3 cellular contexts compared by ENCODE assay signal in the genomic region with DNA sequence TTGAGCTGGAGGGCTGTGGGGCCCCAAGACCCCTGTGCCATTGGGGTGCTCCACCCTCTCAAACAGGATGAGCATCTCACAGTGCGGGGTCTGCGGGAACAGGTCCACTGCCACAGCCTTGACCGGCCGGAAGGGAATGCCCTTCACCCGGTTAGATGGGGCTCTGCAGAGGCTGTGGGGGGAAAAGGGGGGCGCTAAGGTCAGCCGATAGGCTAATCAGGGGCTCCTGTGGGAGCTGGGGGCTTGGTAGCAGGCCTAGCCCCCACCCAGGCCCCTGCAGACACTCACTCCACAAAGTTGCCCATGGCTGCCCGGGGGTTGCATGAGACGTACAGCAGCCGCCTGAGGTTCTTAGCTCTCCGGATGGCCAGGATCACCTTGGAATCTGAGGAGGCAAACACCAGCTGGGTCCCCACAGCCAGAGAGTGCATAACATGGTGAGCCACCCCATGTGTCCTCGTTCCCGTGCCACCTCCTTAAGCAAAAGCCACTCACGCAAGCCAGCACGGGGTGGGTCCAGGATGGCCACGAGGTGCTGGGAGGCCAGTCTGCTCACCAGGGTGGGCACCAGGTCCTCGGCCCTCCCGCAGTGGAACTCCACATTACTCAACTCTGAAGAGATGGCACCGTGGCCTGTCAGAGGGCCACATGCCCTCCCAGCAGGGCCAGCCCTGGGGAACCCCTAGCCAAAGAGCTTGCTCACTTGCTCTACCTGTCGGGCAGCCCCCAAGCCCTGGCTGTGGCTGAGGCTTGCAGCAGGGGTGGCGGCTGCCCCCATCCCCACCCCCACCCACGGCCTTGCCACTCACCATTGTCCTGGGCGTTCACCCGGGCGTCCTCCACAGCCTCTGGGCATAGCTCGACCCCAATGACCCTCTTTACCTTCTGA.
A peak's percentile ranks its signal among the peaks of the same experiment; 100 is the strongest.
TF ChIP-seq lines count a peak whose summit lies in the region.

No MANE protein-coding gene starts in this region.

TF ChIP-seq in HEK293, 187 proteins besides CTCF, POLR2A, EP300 and RAD21:
- TF ChIP-seq ZNF658 (tag by site-specific recombination; IDR thresholded peaks at IDR 0.05): no peak
- TF ChIP-seq ZNF138 (tag by site-specific recombination; IDR thresholded peaks at IDR 0.05; ENCODE audit: borderline replicate concordance): no peak
- TF ChIP-seq ZNF175 (tag by site-specific recombination; IDR thresholded peaks at IDR 0.05): no peak
- TF ChIP-seq, protein P1, sequence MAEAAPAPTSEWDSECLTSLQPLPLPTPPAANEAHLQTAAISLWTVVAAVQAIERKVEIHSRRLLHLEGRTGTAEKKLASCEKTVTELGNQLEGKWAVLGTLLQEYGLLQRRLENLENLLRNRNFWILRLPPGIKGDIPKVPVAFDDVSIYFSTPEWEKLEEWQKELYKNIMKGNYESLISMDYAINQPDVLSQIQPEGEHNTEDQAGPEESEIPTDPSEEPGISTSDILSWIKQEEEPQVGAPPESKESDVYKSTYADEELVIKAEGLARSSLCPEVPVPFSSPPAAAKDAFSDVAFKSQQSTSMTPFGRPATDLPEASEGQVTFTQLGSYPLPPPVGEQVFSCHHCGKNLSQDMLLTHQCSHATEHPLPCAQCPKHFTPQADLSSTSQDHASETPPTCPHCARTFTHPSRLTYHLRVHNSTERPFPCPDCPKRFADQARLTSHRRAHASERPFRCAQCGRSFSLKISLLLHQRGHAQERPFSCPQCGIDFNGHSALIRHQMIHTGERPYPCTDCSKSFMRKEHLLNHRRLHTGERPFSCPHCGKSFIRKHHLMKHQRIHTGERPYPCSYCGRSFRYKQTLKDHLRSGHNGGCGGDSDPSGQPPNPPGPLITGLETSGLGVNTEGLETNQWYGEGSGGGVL (tag by site-specific recombination; IDR thresholded peaks at IDR 0.05): no peak
- 0 out of 2 replicates have a peak, but pooled peaks have one; percentile 30 for TF ChIP-seq GLIS2 (tag by site-specific recombination; IDR thresholded peaks at IDR 0.05)
- TF ChIP-seq BCL11B (tag by site-specific recombination; IDR thresholded peaks at IDR 0.05; ENCODE audit: low read depth): 0 out of 2 replicates have a peak, but pooled peaks have one; percentile 12
- TF ChIP-seq ZNF600 (tag by site-specific recombination; IDR thresholded peaks at IDR 0.05): peak; percentile 72

TF ChIP-seq in K562, 482 proteins besides CTCF, POLR2A, EP300 and RAD21 (continues in another document):
- no peak for TF ChIP-seq POLR2H (tag; IDR thresholded peaks at IDR 0.05; ENCODE audit: low read depth)
- TF ChIP-seq NCOA4 (IDR thresholded peaks at IDR 0.05; ENCODE audit: partially characterized antibody): no peak
- TF ChIP-seq HDAC3 (IDR thresholded peaks at IDR 0.05; ENCODE audit: borderline replicate concordance, partially characterized antibody): no peak
- TF ChIP-seq NEUROD1 (IDR thresholded peaks at IDR 0.05; ENCODE audit: borderline replicate concordance, low read depth, low read length, partially characterized antibody): no peak
- TF ChIP-seq, protein P2, sequence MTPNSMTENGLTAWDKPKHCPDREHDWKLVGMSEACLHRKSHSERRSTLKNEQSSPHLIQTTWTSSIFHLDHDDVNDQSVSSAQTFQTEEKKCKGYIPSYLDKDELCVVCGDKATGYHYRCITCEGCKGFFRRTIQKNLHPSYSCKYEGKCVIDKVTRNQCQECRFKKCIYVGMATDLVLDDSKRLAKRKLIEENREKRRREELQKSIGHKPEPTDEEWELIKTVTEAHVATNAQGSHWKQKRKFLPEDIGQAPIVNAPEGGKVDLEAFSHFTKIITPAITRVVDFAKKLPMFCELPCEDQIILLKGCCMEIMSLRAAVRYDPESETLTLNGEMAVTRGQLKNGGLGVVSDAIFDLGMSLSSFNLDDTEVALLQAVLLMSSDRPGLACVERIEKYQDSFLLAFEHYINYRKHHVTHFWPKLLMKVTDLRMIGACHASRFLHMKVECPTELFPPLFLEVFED (CRISPR knock-in tag; conservative IDR thresholded peaks at IDR 0.05): 0 out of 2 replicates have a peak, but pooled peaks have one; percentile 1
- no peak for TF ChIP-seq XRCC3 (IDR thresholded peaks at IDR 0.05)
- TF ChIP-seq, protein P3, sequence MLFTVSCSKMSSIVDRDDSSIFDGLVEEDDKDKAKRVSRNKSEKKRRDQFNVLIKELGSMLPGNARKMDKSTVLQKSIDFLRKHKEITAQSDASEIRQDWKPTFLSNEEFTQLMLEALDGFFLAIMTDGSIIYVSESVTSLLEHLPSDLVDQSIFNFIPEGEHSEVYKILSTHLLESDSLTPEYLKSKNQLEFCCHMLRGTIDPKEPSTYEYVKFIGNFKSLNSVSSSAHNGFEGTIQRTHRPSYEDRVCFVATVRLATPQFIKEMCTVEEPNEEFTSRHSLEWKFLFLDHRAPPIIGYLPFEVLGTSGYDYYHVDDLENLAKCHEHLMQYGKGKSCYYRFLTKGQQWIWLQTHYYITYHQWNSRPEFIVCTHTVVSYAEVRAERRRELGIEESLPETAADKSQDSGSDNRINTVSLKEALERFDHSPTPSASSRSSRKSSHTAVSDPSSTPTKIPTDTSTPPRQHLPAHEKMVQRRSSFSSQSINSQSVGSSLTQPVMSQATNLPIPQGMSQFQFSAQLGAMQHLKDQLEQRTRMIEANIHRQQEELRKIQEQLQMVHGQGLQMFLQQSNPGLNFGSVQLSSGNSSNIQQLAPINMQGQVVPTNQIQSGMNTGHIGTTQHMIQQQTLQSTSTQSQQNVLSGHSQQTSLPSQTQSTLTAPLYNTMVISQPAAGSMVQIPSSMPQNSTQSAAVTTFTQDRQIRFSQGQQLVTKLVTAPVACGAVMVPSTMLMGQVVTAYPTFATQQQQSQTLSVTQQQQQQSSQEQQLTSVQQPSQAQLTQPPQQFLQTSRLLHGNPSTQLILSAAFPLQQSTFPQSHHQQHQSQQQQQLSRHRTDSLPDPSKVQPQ (CRISPR knock-in tag; IDR thresholded peaks at IDR 0.05; ENCODE audit: borderline replicate concordance): no peak
- no peak for TF ChIP-seq FOS (IDR thresholded peaks at IDR 0.05; ENCODE audit: extremely low read depth, insufficient read length)
- TF ChIP-seq, protein P4, sequence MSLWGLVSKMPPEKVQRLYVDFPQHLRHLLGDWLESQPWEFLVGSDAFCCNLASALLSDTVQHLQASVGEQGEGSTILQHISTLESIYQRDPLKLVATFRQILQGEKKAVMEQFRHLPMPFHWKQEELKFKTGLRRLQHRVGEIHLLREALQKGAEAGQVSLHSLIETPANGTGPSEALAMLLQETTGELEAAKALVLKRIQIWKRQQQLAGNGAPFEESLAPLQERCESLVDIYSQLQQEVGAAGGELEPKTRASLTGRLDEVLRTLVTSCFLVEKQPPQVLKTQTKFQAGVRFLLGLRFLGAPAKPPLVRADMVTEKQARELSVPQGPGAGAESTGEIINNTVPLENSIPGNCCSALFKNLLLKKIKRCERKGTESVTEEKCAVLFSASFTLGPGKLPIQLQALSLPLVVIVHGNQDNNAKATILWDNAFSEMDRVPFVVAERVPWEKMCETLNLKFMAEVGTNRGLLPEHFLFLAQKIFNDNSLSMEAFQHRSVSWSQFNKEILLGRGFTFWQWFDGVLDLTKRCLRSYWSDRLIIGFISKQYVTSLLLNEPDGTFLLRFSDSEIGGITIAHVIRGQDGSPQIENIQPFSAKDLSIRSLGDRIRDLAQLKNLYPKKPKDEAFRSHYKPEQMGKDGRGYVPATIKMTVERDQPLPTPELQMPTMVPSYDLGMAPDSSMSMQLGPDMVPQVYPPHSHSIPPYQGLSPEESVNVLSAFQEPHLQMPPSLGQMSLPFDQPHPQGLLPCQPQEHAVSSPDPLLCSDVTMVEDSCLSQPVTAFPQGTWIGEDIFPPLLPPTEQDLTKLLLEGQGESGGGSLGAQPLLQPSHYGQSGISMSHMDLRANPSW (CRISPR knock-in tag; IDR thresholded peaks at IDR 0.05): peak; percentile 83; the same call in 1 of the 2 replicates
- no peak; the same call in 1 of the 2 replicates for TF ChIP-seq OTX1 (CRISPR knock-in tag; IDR thresholded peaks at IDR 0.05)
- TF ChIP-seq FOXM1 (IDR thresholded peaks at IDR 0.05; ENCODE audit: low read depth): no peak
- TF ChIP-seq FOXM1 (CRISPR knock-in tag; IDR thresholded peaks at IDR 0.05; ENCODE audit: low read depth): no peak
- 0 out of 2 replicates have a peak, but pooled peaks have one; percentile 0 for TF ChIP-seq ZNF324 (CRISPR knock-in tag; IDR thresholded peaks at IDR 0.05)
- peak; percentile 88; the same call in 1 of the 2 replicates for TF ChIP-seq HDAC6 (IDR thresholded peaks at IDR 0.05; ENCODE audit: low read depth, low read length)
- TF ChIP-seq RBFOX2 (IDR thresholded peaks at IDR 0.05; ENCODE audit: low read depth, low read length): peak; percentile 78

TF ChIP-seq in neural cell, 6 proteins besides CTCF, POLR2A, EP300 and RAD21:
- TF ChIP-seq POLR2AphosphoS5 (IDR thresholded peaks at IDR 0.05) (peak; percentile 19), MXI1 (conservative IDR thresholded peaks at IDR 0.05; ENCODE audit: poor library complexity, severe bottlenecking) (no peak)
